Comparison of ENCODE assay signal across 8 cellular contexts in the genomic region with DNA sequence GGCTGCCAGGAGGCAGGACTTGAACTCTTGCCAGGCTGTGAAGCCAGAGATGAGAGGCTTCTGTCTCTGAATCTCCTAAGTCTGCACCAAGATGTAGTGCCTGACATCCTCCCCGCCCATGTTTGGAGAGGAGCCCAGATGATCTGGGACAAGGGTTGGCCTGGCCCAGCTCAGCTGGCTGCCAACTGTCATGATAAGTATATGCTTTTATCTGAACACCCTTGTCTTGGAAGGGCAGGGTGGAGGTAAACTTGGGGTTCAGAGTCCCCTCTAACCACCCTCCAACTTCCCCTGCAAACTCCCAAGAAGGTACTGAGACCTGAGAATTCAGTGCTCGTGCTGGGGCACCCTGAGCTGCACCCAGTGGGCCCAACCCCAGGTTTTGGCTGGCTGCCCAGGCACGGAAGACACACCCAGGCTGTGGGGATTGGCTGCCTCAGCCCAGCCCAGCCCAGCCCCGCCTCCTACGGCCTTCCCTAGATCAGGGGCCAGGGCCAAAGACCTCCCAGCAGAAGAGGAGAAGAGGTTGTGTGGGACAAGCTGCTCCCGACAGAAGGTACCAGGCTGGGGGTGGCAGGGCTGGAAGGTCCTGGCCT. TPM values are rescaled to one million over a fixed set of nuclear protein-coding genes. Genes with fewer than 3 reads are reported as not detected.
DNase-seq lines count a peak whose midpoint lies in the region; ATAC-seq and TF ChIP-seq lines count a peak whose summit lies in the region.

A gene with protein sequence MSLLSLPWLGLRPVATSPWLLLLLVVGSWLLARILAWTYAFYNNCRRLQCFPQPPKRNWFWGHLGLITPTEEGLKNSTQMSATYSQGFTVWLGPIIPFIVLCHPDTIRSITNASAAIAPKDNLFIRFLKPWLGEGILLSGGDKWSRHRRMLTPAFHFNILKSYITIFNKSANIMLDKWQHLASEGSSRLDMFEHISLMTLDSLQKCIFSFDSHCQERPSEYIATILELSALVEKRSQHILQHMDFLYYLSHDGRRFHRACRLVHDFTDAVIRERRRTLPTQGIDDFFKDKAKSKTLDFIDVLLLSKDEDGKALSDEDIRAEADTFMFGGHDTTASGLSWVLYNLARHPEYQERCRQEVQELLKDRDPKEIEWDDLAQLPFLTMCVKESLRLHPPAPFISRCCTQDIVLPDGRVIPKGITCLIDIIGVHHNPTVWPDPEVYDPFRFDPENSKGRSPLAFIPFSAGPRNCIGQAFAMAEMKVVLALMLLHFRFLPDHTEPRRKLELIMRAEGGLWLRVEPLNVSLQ (plus strand): TSS at position 508 of the 596 bp plus-strand sequence. CDS start 443 bp downstream, outside the sequence.

- H3K36me3 Mint-ChIP-seq in chondrocyte (ENCODE audit: low read depth): no peaks in the 10 kb centered on the region

- ATAC-seq in GM18861 (IDR thresholded peaks at IDR 0.05; ENCODE audit: unreplicated experiment): no peak

- CTCF ChIA-PET in RWPE1 (lab: Yijun Ruan, JAX): interaction anchor here (0.7 kb wide), 1 partner anchor 90 kb away, joined by 3 read pairs; no protein-coding TSS in a partner anchor

- H3K4me3 Mint-ChIP-seq in chondrocyte (ENCODE audit: unreplicated experiment): no peak within 1 kb of the TSS

- H3K4me3 ChIP-seq in fibroblast of villous mesenchyme (ENCODE audit: low read depth, low read length) (no peak within 1 kb of the TSS), skeletal muscle tissue (ENCODE audit: low read length in 3 of 3) (peak within 1 kb of the TSS in 2 of 3 donors; percentile 38 to 41)

- H3K27me3 ChIP-seq in skeletal muscle tissue (ENCODE audit: control insufficient read depth in 3 of 3, insufficient read depth in 3 of 3, low read length in 3 of 3): peaks cover 0 to 4% (median 0%) of the 10 kb centered on the region in 3 donors

- no peaks in the 10 kb centered on the region for H3K36me3 ChIP-seq in skeletal muscle tissue (ENCODE audit: control insufficient read depth in 3 of 3, insufficient read depth in 3 of 3, low read length in 3 of 3)

- peaks cover 6% of the 10 kb centered on the region for H3K9me3 Mint-ChIP-seq in chondrocyte (ENCODE audit: low read depth)

- no peak within 1 kb of the TSS for H3K9ac ChIP-seq in skeletal muscle tissue (ENCODE audit: low read depth in 1 of 3, low read length in 3 of 3)

- H3K27me3 Mint-ChIP-seq in chondrocyte (ENCODE audit: low read depth): no peaks in the 10 kb centered on the region

- peak within 1 kb of the TSS; percentile 90 for H3K27ac ChIP-seq in RWPE1
- peak within 1 kb of the TSS; percentile 42 for H3K27ac ChIP-seq in skeletal muscle tissue (ENCODE audit: low read depth, low read length)

- TF ChIP-seq CTCF in RWPE1 (conservative IDR thresholded peaks at IDR 0.05; ENCODE audit: low read depth) (no peak), fibroblast of villous mesenchyme (IDR thresholded peaks at IDR 0.05; ENCODE audit: insufficient read depth, low read depth, low read length) (no peak), chondrocyte (IDR thresholded peaks at IDR 0.05) (no peak)

- POLR2A ChIA-PET in RWPE1 (lab: Yijun Ruan, JAX; ENCODE audit: low non-redundant PET): no interaction called here

- H3K4me1 ChIP-seq in skeletal muscle tissue (ENCODE audit: control insufficient read depth in 3 of 3, insufficient read depth in 3 of 3, low read length in 3 of 3): peaks cover 3 to 6% (median 5%) of the 10 kb centered on the region in 3 donors

- H3K4me1 Mint-ChIP-seq in chondrocyte (ENCODE audit: low read depth): no peaks in the 10 kb centered on the region

- DNase-seq in H4 (ENCODE audit: low spot score) (peak; percentile 81), RWPE1 (ENCODE audit: low spot score) (peak; percentile 60), fibroblast of villous mesenchyme (ENCODE audit: low read depth) (peak; percentile 1), T-helper 9 cell (no peak), chondrocyte (ENCODE audit: low spot score) (no peak), NCI-H2171 treated with DMSO at 0.1 percent for 48 hours (lab: John Stamatoyannopoulos, UW) (no peak)

- H3K9me3 ChIP-seq in skeletal muscle tissue (ENCODE audit: control insufficient read depth in 3 of 3, low read length in 3 of 3): peaks cover 0 to 3% (median 2%) of the 10 kb centered on the region in 3 donors

- no peak within 1 kb of the TSS for H3K27ac Mint-ChIP-seq in chondrocyte (ENCODE audit: unreplicated experiment)

RNA-seq across cellular contexts. Expression of the gene that starts here (rescaled TPM):
- 3.6 and 6.3 TPM in 2 replicates for total RNA-seq in H4 (2014; rRNA removed; shearing (Covaris generic))
- total RNA-seq in fibroblast of villous mesenchyme (not detected in 2 replicates), skeletal muscle tissue (1.0 TPM), chondrocyte (not detected in 3 replicates)

Comparison
In these comparisons a context has a peak if more than half of its experiments do, and no peak if none do; other contexts are left out.
1. Peak in DNase-seq in fibroblast of villous mesenchyme; RNA of the gene not detected or under 1 TPM.
2. DNase-seq: peak in H4 (single experiment) and RWPE1 (single experiment); none in T-helper 9 cell (single experiment), chondrocyte (single experiment) and NCI-H2171 treated with DMSO at 0.1 percent for 48 hours (single experiment).